ENCODE assay signal across 1 cellular context in genomic region chr3:38595393-38595792, GRCh38.
TF ChIP-seq lines count a peak whose summit lies in the region.

No MANE protein-coding gene starts in this region.

TF ChIP-seq in HepG2, 621 proteins besides CTCF, POLR2A, EP300 and RAD21:
- no peak for TF ChIP-seq CENPT (CRISPR knock-in tag; IDR thresholded peaks at IDR 0.05; ENCODE audit: low read depth)
